Comparison of ENCODE assay signal across 2 cellular contexts in genomic region chr12:56261503-56262230, GRCh38.
TF ChIP-seq lines count a peak whose summit lies in the region.

No MANE protein-coding gene starts in this region.

TF ChIP-seq in A549, 52 proteins besides CTCF, POLR2A, EP300 and RAD21:
- 0 out of 2 replicates have a peak, but pooled peaks have one; percentile 17 for TF ChIP-seq JUNB (IDR thresholded peaks at IDR 0.05)
- TF ChIP-seq PHF8 (IDR thresholded peaks at IDR 0.05; ENCODE audit: borderline replicate concordance, low read depth): no peak
- TF ChIP-seq, protein P1, sequence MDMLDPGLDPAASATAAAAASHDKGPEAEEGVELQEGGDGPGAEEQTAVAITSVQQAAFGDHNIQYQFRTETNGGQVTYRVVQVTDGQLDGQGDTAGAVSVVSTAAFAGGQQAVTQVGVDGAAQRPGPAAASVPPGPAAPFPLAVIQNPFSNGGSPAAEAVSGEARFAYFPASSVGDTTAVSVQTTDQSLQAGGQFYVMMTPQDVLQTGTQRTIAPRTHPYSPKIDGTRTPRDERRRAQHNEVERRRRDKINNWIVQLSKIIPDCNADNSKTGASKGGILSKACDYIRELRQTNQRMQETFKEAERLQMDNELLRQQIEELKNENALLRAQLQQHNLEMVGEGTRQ (IDR thresholded peaks at IDR 0.05): peak; percentile 85
- TF ChIP-seq ZFP36 (IDR thresholded peaks at IDR 0.05; ENCODE audit: borderline replicate concordance, partially characterized antibody): peak; percentile 97
- TF ChIP-seq EHF (CRISPR knock-in tag; IDR thresholded peaks at IDR 0.05): no peak
- TF ChIP-seq, protein P2, sequence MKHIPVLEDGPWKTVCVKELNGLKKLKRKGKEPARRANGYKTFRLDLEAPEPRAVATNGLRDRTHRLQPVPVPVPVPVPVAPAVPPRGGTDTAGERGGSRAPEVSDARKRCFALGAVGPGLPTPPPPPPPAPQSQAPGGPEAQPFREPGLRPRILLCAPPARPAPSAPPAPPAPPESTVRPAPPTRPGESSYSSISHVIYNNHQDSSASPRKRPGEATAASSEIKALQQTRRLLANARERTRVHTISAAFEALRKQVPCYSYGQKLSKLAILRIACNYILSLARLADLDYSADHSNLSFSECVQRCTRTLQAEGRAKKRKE (CRISPR knock-in tag; IDR thresholded peaks at IDR 0.05; ENCODE audit: low read depth): no peak
- TF ChIP-seq, protein P3, sequence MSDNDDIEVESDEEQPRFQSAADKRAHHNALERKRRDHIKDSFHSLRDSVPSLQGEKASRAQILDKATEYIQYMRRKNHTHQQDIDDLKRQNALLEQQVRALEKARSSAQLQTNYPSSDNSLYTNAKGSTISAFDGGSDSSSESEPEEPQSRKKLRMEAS (IDR thresholded peaks at IDR 0.05): peak; percentile 69
- peak; percentile 48; the same call in 1 of the 2 replicates for TF ChIP-seq HOXB5 (CRISPR knock-in tag; IDR thresholded peaks at IDR 0.05)
- no peak for TF ChIP-seq CEBPB (IDR thresholded peaks at IDR 0.05)
- TF ChIP-seq HOXB13 (CRISPR knock-in tag; IDR thresholded peaks at IDR 0.05; ENCODE audit: low read depth): 0 out of 2 replicates have a peak, but pooled peaks have one; percentile 37
- no peak for TF ChIP-seq FOSL2 (IDR thresholded peaks at IDR 0.05)
- TF ChIP-seq FOSL2 (CRISPR knock-in tag; IDR thresholded peaks at IDR 0.05): peak; percentile 85

TF ChIP-seq in WTC11, 78 proteins besides CTCF, POLR2A, EP300 and RAD21:
- no peak for TF ChIP-seq TP53 (CRISPR knock-in tag; IDR thresholded peaks at IDR 0.05)
- no peak for TF ChIP-seq NR2C2 (CRISPR knock-in tag; IDR thresholded peaks at IDR 0.05)
- no peak for TF ChIP-seq E2F5 (CRISPR knock-in tag; IDR thresholded peaks at IDR 0.05)
- TF ChIP-seq JAZF1 (CRISPR knock-in tag; IDR thresholded peaks at IDR 0.05): no peak
- no peak for TF ChIP-seq FOXK1 (CRISPR knock-in tag; IDR thresholded peaks at IDR 0.05)
- no peak for TF ChIP-seq ZNF317 (CRISPR knock-in tag; IDR thresholded peaks at IDR 0.05; ENCODE audit: borderline replicate concordance, low read depth)
- TF ChIP-seq NFYB (CRISPR knock-in tag; conservative IDR thresholded peaks at IDR 0.05; ENCODE audit: low read depth): no peak
- TF ChIP-seq, protein P4, sequence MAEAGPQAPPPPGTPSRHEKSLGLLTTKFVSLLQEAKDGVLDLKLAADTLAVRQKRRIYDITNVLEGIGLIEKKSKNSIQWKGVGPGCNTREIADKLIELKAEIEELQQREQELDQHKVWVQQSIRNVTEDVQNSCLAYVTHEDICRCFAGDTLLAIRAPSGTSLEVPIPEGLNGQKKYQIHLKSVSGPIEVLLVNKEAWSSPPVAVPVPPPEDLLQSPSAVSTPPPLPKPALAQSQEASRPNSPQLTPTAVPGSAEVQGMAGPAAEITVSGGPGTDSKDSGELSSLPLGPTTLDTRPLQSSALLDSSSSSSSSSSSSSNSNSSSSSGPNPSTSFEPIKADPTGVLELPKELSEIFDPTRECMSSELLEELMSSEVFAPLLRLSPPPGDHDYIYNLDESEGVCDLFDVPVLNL (CRISPR knock-in tag; IDR thresholded peaks at IDR 0.05; ENCODE audit: borderline replicate concordance, low read depth): no peak
- no peak for TF ChIP-seq GRHL2 (CRISPR knock-in tag; IDR thresholded peaks at IDR 0.05; ENCODE audit: insufficient replicate concordance, severe bottlenecking)
